In the genomic region with DNA sequence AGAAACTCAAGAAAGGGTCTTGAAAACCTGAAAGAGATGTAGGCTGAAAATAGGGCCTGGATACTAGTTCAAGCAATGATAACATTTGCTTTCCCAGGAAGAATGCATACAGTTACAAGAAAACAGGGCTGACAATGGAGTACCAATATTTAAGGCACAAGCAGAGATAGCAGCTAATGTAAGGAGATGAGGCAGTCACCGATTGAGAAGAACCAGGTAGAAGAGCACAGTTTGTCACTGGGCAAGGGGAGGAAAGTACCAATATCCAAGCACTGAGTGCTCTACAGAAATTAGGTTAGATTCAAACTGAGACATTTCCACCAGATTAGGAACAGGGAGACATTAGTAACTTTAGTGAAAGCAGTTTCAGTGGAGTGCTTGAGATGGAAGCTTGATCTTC, we compare ENCODE assay signal across 11 cellular contexts. TPM values are rescaled to one million over a fixed set of nuclear protein-coding genes. Genes with fewer than 3 reads are reported as not detected.
A peak's percentile ranks its signal among the peaks of the same experiment; 100 is the strongest.
DNase-seq lines count a peak whose midpoint lies in the region; ATAC-seq and TF ChIP-seq lines count a peak whose summit lies in the region.
"Had no signal": no experiment of that assay in that cellular context is flagged by ENCODE, and none has a peak within 500 bp of the region (broad histone marks: within the 10 kb centered on the region; RNA-seq: fewer than 3 reads in every experiment).

No MANE protein-coding gene starts in this region.

- ATAC-seq in memory B cell (ENCODE audit: low read depth) (no peak), HG03196 (IDR thresholded peaks at IDR 0.05; ENCODE audit: unreplicated experiment) (no peak), left lung (no peak)
- no peak for ATAC-seq in stimulated activated memory B cell treated with anti-CD40 and anti-IgM and Interleukin-4, amounts not matched to agents 10 μg/mL and 1 μg/mL and 100 μg/mL, for 72 hours

- H3K4me1 ChIP-seq in HEK293 (ENCODE audit: control insufficient read depth, insufficient read depth, low read length) (peaks cover 13% of the 10 kb centered on the region), left lung (no peaks in the 10 kb centered on the region)

- intact Hi-C loops in activated CD4-positive, alpha-beta T cell treated with anti-CD3 and anti-CD28 coated beads, Interleukin-2, amount 10 ng/mL, durations not matched to agents 24 days and 14 days (cut with micrococcal nuclease) = no loop called here
- intact Hi-C loops in left lung (cut with DNase I) = no loop called here

- peaks cover 53% of the 10 kb centered on the region for H3K4me1 Mint-ChIP-seq in activated CD4-positive, alpha-beta T cell treated with anti-CD3 and anti-CD28 coated beads, Interleukin-2, amount 10 ng/mL, durations not matched to agents 7 days and 5 days
- peaks cover 50% of the 10 kb centered on the region for H3K4me1 Mint-ChIP-seq in activated CD4-positive, alpha-beta T cell treated with anti-CD3 and anti-CD28 coated beads, Interleukin-2, amount 10 ng/mL, durations not matched to agents 24 days and 14 days
- H3K4me1 Mint-ChIP-seq in memory B cell = peaks cover 51% of the 10 kb centered on the region
- H3K4me1 Mint-ChIP-seq in stimulated activated memory B cell treated with anti-CD40 and anti-IgM and Interleukin-4, amounts not matched to agents 10 μg/mL and 1 μg/mL and 100 μg/mL, for 72 hours = peaks cover 64% of the 10 kb centered on the region

- POLR2A ChIA-PET in activated CD4-positive, alpha-beta T cell treated with anti-CD3 and anti-CD28 coated beads, Interleukin-2, amount 10 ng/mL, durations not matched to agents 7 days and 5 days (lab: Charles Lee) = no interaction called here
- POLR2A ChIA-PET in HEK293 (lab: Yijun Ruan, JAX) = no interaction called here

- no peaks in the 10 kb centered on the region for H3K36me3 ChIP-seq in HEK293 (ENCODE audit: control insufficient read depth in 2 of 2, insufficient read depth in 1 of 2, low read length in 2 of 2)
- H3K36me3 ChIP-seq in left lung = no peaks in the 10 kb centered on the region

- peak overlapping the region; percentile 77 for H3K27ac Mint-ChIP-seq in activated CD4-positive, alpha-beta T cell treated with anti-CD3 and anti-CD28 coated beads, Interleukin-2, amount 10 ng/mL, durations not matched to agents 7 days and 5 days
- H3K27ac Mint-ChIP-seq in activated CD4-positive, alpha-beta T cell treated with anti-CD3 and anti-CD28 coated beads, Interleukin-2, amount 10 ng/mL, durations not matched to agents 24 days and 14 days = no peak overlapping the region
- peak overlapping the region; percentile 66 for H3K27ac Mint-ChIP-seq in memory B cell
- peak overlapping the region; percentile 25 for H3K27ac Mint-ChIP-seq in stimulated activated memory B cell treated with anti-CD40 and anti-IgM and Interleukin-4, amounts not matched to agents 10 μg/mL and 1 μg/mL and 100 μg/mL, for 72 hours

- DNase-seq in activated CD4-positive, alpha-beta T cell treated with anti-CD3 and anti-CD28 coated beads, Interleukin-2, amount 10 ng/mL, durations not matched to agents 7 days and 5 days = no peak
- no peak for DNase-seq in activated CD4-positive, alpha-beta T cell treated with anti-CD3 and anti-CD28 coated beads, Interleukin-2, amount 10 ng/mL, durations not matched to agents 24 days and 14 days
- DNase-seq in memory B cell (ENCODE audit: low spot score in 2 of 2) (no peak), left lung (no peak)
- DNase-seq: DMS53, GF-D8, HCEC 1CT had no signal

- no peaks in the 10 kb centered on the region for H3K27me3 ChIP-seq in left lung

- H3K27me3 Mint-ChIP-seq in activated CD4-positive, alpha-beta T cell treated with anti-CD3 and anti-CD28 coated beads, Interleukin-2, amount 10 ng/mL, durations not matched to agents 7 days and 5 days = no peaks in the 10 kb centered on the region
- no peaks in the 10 kb centered on the region for H3K27me3 Mint-ChIP-seq in activated CD4-positive, alpha-beta T cell treated with anti-CD3 and anti-CD28 coated beads, Interleukin-2, amount 10 ng/mL, durations not matched to agents 24 days and 14 days
- H3K27me3 Mint-ChIP-seq in memory B cell = no peaks in the 10 kb centered on the region
- no peaks in the 10 kb centered on the region for H3K27me3 Mint-ChIP-seq in stimulated activated memory B cell treated with anti-CD40 and anti-IgM and Interleukin-4, amounts not matched to agents 10 μg/mL and 1 μg/mL and 100 μg/mL, for 72 hours

- H3K9me3 Mint-ChIP-seq in activated CD4-positive, alpha-beta T cell treated with anti-CD3 and anti-CD28 coated beads, Interleukin-2, amount 10 ng/mL, durations not matched to agents 7 days and 5 days = no peaks in the 10 kb centered on the region
- H3K9me3 Mint-ChIP-seq in activated CD4-positive, alpha-beta T cell treated with anti-CD3 and anti-CD28 coated beads, Interleukin-2, amount 10 ng/mL, durations not matched to agents 24 days and 14 days = peaks cover 4% of the 10 kb centered on the region
- no peaks in the 10 kb centered on the region for H3K9me3 Mint-ChIP-seq in memory B cell
- H3K9me3 Mint-ChIP-seq in stimulated activated memory B cell treated with anti-CD40 and anti-IgM and Interleukin-4, amounts not matched to agents 10 μg/mL and 1 μg/mL and 100 μg/mL, for 72 hours = no peaks in the 10 kb centered on the region

- CTCF ChIA-PET in activated CD4-positive, alpha-beta T cell treated with anti-CD3 and anti-CD28 coated beads, Interleukin-2, amount 10 ng/mL, durations not matched to agents 7 days and 5 days (lab: Charles Lee) = interaction anchor here (1.0 to 2.2 kb wide), 3 partner anchors 20 to 98 kb away, joined by 3 to 6 read pairs (median 5); a partner anchor contains a TSS
- CTCF ChIA-PET in HEK293 (lab: Yijun Ruan, JAX) = interaction anchor here (1.3 kb wide), 1 partner anchor 132 kb away, joined by 3 read pairs; no protein-coding TSS in a partner anchor

- H3K9me3 ChIP-seq in HEK293 (ENCODE audit: control insufficient read depth, insufficient read depth, low read depth, low read length) (no peaks in the 10 kb centered on the region), left lung (no peaks in the 10 kb centered on the region)

- H3K27ac ChIP-seq in HEK293 (ENCODE audit: extremely low read depth, low read depth, low read length) (no peak overlapping the region), left lung (no peak overlapping the region)
- H3K27ac ChIP-seq: 22Rv1 had no signal

- TF ChIP-seq CTCF in HEK293 (tag by site-specific recombination; IDR thresholded peaks at IDR 0.05) = no peak
- no peak for TF ChIP-seq CTCF in left lung (IDR thresholded peaks at IDR 0.05)

- no peak overlapping the region for H3K4me3 Mint-ChIP-seq in activated CD4-positive, alpha-beta T cell treated with anti-CD3 and anti-CD28 coated beads, Interleukin-2, amount 10 ng/mL, durations not matched to agents 7 days and 5 days
- no peak overlapping the region for H3K4me3 Mint-ChIP-seq in activated CD4-positive, alpha-beta T cell treated with anti-CD3 and anti-CD28 coated beads, Interleukin-2, amount 10 ng/mL, durations not matched to agents 24 days and 14 days
- no peak overlapping the region for H3K4me3 Mint-ChIP-seq in memory B cell
- no peak overlapping the region for H3K4me3 Mint-ChIP-seq in stimulated activated memory B cell treated with anti-CD40 and anti-IgM and Interleukin-4, amounts not matched to agents 10 μg/mL and 1 μg/mL and 100 μg/mL, for 72 hours

- no peak overlapping the region for H3K4me3 ChIP-seq in HEK293 (ENCODE audit: low read depth, low read length)
- H3K4me3 ChIP-seq in left lung = no peak overlapping the region

- peaks cover 36% of the 10 kb centered on the region for H3K36me3 Mint-ChIP-seq in activated CD4-positive, alpha-beta T cell treated with anti-CD3 and anti-CD28 coated beads, Interleukin-2, amount 10 ng/mL, durations not matched to agents 7 days and 5 days (ENCODE audit: low read depth)
- peaks cover 25% of the 10 kb centered on the region for H3K36me3 Mint-ChIP-seq in activated CD4-positive, alpha-beta T cell treated with anti-CD3 and anti-CD28 coated beads, Interleukin-2, amount 10 ng/mL, durations not matched to agents 24 days and 14 days (ENCODE audit: low read depth)
- H3K36me3 Mint-ChIP-seq in memory B cell = peaks cover 14% of the 10 kb centered on the region
- peaks cover 6% of the 10 kb centered on the region for H3K36me3 Mint-ChIP-seq in stimulated activated memory B cell treated with anti-CD40 and anti-IgM and Interleukin-4, amounts not matched to agents 10 μg/mL and 1 μg/mL and 100 μg/mL, for 72 hours

TF ChIP-seq in HEK293, 187 proteins besides CTCF, POLR2A, EP300 and RAD21:
- TF ChIP-seq ZBTB17 (tag by site-specific recombination; IDR thresholded peaks at IDR 0.05) = peak; percentile 93
- no peak for TF ChIP-seq ZNF548 (tag by site-specific recombination; IDR thresholded peaks at IDR 0.05)
- TF ChIP-seq ZFHX2 (tag by site-specific recombination; conservative IDR thresholded peaks at IDR 0.05) = no peak

RNA-seq across cellular contexts. Expression of a gene that starts 19.9 kb away (rescaled TPM):
- total RNA-seq in activated CD4-positive, alpha-beta T cell treated with anti-CD3 and anti-CD28 coated beads, Interleukin-2, amount 10 ng/mL, durations not matched to agents 7 days and 5 days = 10 to 100 TPM; 42.1 to 44.8 TPM
- total RNA-seq in activated CD4-positive, alpha-beta T cell treated with anti-CD3 and anti-CD28 coated beads, Interleukin-2, amount 10 ng/mL, durations not matched to agents 24 days and 14 days = 13.5 and 13.8 TPM in 2 replicates
- total RNA-seq in left lung = 1 to 10 TPM; 4.2 to 5.4 TPM
